In the genomic region with DNA sequence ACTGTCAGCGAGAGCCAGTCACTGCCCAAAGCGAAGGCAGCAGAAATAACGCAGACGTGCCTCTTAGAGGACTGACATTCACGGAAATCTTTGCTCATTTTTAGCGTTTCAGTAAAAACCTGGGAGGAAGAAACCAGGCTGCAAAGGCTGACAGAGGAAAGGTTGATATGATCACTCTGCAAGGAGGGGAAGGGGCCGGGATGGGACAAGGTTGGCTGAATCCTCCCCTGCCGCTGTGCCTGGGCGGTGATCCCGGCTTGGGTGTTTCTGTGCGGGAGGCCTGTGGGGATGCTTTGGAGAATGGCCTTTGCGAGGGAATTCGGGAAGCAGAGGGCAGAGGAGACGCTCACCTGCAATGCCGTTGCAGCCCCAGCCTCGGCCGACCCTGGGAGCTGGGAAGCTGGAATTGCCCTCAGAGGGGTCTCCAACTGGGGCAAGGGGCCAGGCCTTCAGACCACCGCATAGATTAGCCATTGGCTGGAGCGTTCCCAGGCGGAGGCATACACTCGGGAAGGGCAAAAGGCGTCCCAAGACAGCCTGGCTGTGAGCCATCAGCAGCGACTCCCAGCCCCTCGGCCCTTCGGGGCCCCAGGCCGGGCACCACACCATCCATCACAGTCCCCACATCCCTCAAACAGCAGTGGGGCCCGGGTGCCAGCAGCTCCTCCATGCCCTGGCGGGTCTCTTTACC, we compare ENCODE assay signal across 1 cellular context.
TF ChIP-seq lines count a peak whose summit lies in the region.

No MANE protein-coding gene starts in this region.

TF ChIP-seq in IMR-90, 13 proteins besides CTCF, POLR2A, EP300 and RAD21 (continued from another document):
- TF ChIP-seq CHD1 (IDR thresholded peaks at IDR 0.05; ENCODE audit: low read depth, low read length) (no peak), BHLHE40 (IDR thresholded peaks at IDR 0.05; ENCODE audit: low read depth, low read length) (no peak), MAFK (IDR thresholded peaks at IDR 0.05; ENCODE audit: low read depth, low read length) (no peak)
